Comparison of ENCODE assay signal across 23 cellular contexts in the genomic region with DNA sequence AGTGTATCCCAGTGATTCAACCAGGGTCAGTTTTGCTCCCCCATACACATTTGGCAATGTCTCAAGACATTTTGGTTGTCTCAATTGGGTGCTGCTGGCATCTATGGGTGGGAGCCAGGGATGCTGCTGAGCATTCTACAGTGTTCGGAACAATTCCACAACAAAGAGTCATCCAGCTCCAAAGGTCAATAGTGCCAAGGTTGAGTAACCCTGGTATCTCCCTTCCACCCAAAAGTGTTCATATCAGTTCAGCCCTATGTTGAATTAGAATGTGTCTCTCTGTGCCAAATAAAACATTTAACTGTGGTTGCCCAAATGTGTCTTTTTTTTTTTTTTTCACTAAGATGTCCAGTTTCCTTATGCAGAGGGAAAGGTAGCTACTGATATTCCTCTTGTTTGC.
"Had no signal": no experiment of that assay in that cellular context is flagged by ENCODE, and none has a peak within 500 bp of the region (broad histone marks: within the 10 kb centered on the region; RNA-seq: fewer than 3 reads in every experiment).

No MANE protein-coding gene starts in this region.

- H3K27me3 ChIP-seq: colonic mucosa, hepatocyte, testis, transverse colon had no signal

- H3K9ac ChIP-seq: parathyroid adenoma had no signal

- H3K27ac ChIP-seq: colonic mucosa, hepatocyte, left ventricle myocardium inferior, parathyroid adenoma, prostate gland, skin epidermis, testis, transverse colon had no signal

- H3K4me3 ChIP-seq: colonic mucosa, hepatocyte, left ventricle myocardium inferior, lung, prostate gland, skin epidermis, testis, transverse colon had no signal

- H2AFZ ChIP-seq: hepatocyte, parathyroid adenoma had no signal

- H3K36me3 ChIP-seq: colonic mucosa, left ventricle myocardium inferior, prostate gland, transverse colon had no signal

- H3K9me3 ChIP-seq: colonic mucosa, left ventricle myocardium inferior, prostate gland, testis, transverse colon had no signal

- H3K79me2 ChIP-seq: hepatocyte, parathyroid adenoma had no signal

- H3K4me2 ChIP-seq: hepatocyte had no signal

- ATAC-seq: sciatic nerve; stimulated activated naive B cell treated with anti-CD40 and anti-IgM and Interleukin-4, amounts not matched to agents 10 μg/mL and 1 μg/mL and 100 μg/mL, for 72 hours; stimulated activated naive CD8-positive, alpha-beta T cell treated with anti-CD3 and anti-CD28 coated beads, Interleukin-15, amount 100 ng/mL, for 72 hours had no signal

- FAIRE-seq: endothelial cell of umbilical vein had no signal

- H3K4me1 ChIP-seq: colonic mucosa, left ventricle myocardium inferior, parathyroid adenoma, prostate gland, testis, transverse colon had no signal

- DNase-seq: colonic mucosa; dermis blood vessel endothelial cell; endodermal cell; erythroblast; foreskin melanocyte; head of caudate nucleus; left ventricle myocardium inferior; mesenchymal stem cell; midbrain; occipital lobe; stimulated activated CD4-positive, alpha-beta T cell treated with anti-CD3 and anti-CD28 coated beads, Interleukin-2, amount 100 ng/mL, for 24 hours; stimulated activated CD4-positive, alpha-beta T cell treated with anti-CD3 and anti-CD28 coated beads, Interleukin-4, amount 100 ng/mL, for 4 hours; stimulated activated naive B cell treated with anti-CD40 and anti-IgM and Interleukin-4, amounts not matched to agents 10 μg/mL and 1 μg/mL and 100 μg/mL, for 72 hours; stimulated activated naive CD8-positive, alpha-beta T cell treated with anti-CD3 and anti-CD28 coated beads, Interleukin-15, amount 100 ng/mL, for 72 hours; testis; transverse colon had no signal
